1 cellular context compared by ENCODE assay signal in genomic region chr1:3249846-3250501, GRCh38.
TF ChIP-seq lines count a peak whose summit lies in the region.

No MANE protein-coding gene starts in this region.

TF ChIP-seq in HepG2, 621 proteins besides CTCF, POLR2A, EP300 and RAD21 (continued from another document and continues in another):
- TF ChIP-seq, protein P1, sequence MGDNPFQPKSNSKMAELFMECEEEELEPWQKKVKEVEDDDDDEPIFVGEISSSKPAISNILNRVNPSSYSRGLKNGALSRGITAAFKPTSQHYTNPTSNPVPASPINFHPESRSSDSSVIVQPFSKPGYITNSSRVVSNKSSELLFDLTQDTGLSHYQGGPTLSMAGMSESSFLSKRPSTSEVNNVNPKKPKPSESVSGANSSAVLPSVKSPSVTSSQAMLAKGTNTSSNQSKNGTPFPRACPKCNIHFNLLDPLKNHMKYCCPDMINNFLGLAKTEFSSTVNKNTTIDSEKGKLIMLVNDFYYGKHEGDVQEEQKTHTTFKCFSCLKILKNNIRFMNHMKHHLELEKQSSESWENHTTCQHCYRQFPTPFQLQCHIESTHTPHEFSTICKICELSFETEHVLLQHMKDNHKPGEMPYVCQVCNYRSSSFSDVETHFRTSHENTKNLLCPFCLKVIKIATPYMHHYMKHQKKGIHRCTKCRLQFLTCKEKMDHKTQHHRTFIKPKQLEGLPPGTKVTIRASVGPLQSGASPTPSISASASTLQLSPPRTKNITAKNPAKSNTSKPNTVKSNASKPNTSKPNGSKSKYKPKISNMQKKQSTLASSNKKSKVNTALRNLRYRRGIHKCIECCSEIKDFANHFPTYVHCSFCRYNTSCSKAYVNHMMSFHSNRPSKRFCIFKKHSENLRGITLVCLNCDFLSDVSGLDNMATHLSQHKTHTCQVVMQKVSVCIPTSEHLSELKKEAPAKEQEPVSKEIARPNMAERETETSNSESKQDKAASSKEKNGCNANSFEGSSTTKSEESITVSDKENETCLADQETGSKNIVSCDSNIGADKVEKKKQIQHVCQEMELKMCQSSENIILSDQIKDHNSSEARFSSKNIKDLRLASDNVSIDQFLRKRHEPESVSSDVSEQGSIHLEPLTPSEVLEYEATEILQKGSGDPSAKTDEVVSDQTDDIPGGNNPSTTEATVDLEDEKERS (CRISPR knock-in tag; IDR thresholded peaks at IDR 0.05): no peak
- TF ChIP-seq ZMAT5 (CRISPR knock-in tag; IDR thresholded peaks at IDR 0.05; ENCODE audit: borderline replicate concordance, low read depth) (no peak), CCDC6 (CRISPR knock-in tag; IDR thresholded peaks at IDR 0.05) (no peak), ZNF343 (CRISPR knock-in tag; IDR thresholded peaks at IDR 0.05) (no peak), LRRFIP1 (CRISPR knock-in tag; conservative IDR thresholded peaks at IDR 0.05) (no peak), ZNF530 (CRISPR knock-in tag; IDR thresholded peaks at IDR 0.05; ENCODE audit: low read depth) (no peak), MLXIP (CRISPR knock-in tag; IDR thresholded peaks at IDR 0.05; ENCODE audit: borderline replicate concordance) (no peak), PHB2 (IDR thresholded peaks at IDR 0.05; ENCODE audit: partially characterized antibody) (no peak), ZNF839 (CRISPR knock-in tag; IDR thresholded peaks at IDR 0.05; ENCODE audit: borderline replicate concordance) (no peak), ZFP62 (CRISPR knock-in tag; IDR thresholded peaks at IDR 0.05) (no peak), HDAC1 (CRISPR knock-in tag; IDR thresholded peaks at IDR 0.05) (peak; percentile 62), ONECUT2 (CRISPR knock-in tag; IDR thresholded peaks at IDR 0.05) (no peak), ZNF230 (CRISPR knock-in tag; IDR thresholded peaks at IDR 0.05) (no peak), THRA (CRISPR knock-in tag; IDR thresholded peaks at IDR 0.05; ENCODE audit: borderline replicate concordance) (peak; percentile 70; the same call in 1 of the 2 replicates), ZNF296 (CRISPR knock-in tag; conservative IDR thresholded peaks at IDR 0.05) (no peak), ZNF761 (CRISPR knock-in tag; conservative IDR thresholded peaks at IDR 0.05) (no peak), FOSL2 (CRISPR knock-in tag; IDR thresholded peaks at IDR 0.05) (peak; percentile 12; the same call in 1 of the 2 replicates), CREBL2 (CRISPR knock-in tag; IDR thresholded peaks at IDR 0.05; ENCODE audit: borderline replicate concordance) (no peak), DMAP1 (CRISPR knock-in tag; IDR thresholded peaks at IDR 0.05) (no peak; the same call in 1 of the 2 replicates), HOXA7 (CRISPR knock-in tag; IDR thresholded peaks at IDR 0.05) (no peak), YEATS4 (CRISPR knock-in tag; IDR thresholded peaks at IDR 0.05; ENCODE audit: borderline replicate concordance) (peak; percentile 42; the same call in 1 of the 2 replicates), PBX3 (CRISPR knock-in tag; IDR thresholded peaks at IDR 0.05; ENCODE audit: borderline replicate concordance) (no peak), FOXK2 (IDR thresholded peaks at IDR 0.05) (no peak), ARID4A (CRISPR knock-in tag; IDR thresholded peaks at IDR 0.05; ENCODE audit: borderline replicate concordance) (peak; percentile 12; the same call in 1 of the 2 replicates), PAX8 (CRISPR knock-in tag; IDR thresholded peaks at IDR 0.05; ENCODE audit: borderline replicate concordance) (no peak)
- TF ChIP-seq, protein P2, sequence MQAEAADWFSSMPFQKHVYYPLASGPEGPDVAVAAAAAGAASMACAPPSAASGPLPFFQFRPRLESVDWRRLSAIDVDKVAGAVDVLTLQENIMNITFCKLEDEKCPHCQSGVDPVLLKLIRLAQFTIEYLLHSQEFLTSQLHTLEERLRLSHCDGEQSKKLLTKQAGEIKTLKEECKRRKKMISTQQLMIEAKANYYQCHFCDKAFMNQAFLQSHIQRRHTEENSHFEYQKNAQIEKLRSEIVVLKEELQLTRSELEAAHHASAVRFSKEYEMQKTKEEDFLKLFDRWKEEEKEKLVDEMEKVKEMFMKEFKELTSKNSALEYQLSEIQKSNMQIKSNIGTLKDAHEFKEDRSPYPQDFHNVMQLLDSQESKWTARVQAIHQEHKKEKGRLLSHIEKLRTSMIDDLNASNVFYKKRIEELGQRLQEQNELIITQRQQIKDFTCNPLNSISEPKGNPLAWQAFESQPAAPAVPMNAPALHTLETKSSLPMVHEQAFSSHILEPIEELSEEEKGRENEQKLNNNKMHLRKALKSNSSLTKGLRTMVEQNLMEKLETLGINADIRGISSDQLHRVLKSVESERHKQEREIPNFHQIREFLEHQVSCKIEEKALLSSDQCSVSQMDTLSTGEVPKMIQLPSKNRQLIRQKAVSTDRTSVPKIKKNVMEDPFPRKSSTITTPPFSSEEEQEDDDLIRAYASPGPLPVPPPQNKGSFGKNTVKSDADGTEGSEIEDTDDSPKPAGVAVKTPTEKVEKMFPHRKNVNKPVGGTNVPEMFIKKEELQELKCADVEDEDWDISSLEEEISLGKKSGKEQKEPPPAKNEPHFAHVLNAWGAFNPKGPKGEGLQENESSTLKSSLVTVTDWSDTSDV (CRISPR knock-in tag; IDR thresholded peaks at IDR 0.05): no peak
- TF ChIP-seq, protein P3, sequence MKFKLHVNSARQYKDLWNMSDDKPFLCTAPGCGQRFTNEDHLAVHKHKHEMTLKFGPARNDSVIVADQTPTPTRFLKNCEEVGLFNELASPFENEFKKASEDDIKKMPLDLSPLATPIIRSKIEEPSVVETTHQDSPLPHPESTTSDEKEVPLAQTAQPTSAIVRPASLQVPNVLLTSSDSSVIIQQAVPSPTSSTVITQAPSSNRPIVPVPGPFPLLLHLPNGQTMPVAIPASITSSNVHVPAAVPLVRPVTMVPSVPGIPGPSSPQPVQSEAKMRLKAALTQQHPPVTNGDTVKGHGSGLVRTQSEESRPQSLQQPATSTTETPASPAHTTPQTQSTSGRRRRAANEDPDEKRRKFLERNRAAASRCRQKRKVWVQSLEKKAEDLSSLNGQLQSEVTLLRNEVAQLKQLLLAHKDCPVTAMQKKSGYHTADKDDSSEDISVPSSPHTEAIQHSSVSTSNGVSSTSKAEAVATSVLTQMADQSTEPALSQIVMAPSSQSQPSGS (CRISPR knock-in tag; IDR thresholded peaks at IDR 0.05): no peak
- TF ChIP-seq, protein P4, sequence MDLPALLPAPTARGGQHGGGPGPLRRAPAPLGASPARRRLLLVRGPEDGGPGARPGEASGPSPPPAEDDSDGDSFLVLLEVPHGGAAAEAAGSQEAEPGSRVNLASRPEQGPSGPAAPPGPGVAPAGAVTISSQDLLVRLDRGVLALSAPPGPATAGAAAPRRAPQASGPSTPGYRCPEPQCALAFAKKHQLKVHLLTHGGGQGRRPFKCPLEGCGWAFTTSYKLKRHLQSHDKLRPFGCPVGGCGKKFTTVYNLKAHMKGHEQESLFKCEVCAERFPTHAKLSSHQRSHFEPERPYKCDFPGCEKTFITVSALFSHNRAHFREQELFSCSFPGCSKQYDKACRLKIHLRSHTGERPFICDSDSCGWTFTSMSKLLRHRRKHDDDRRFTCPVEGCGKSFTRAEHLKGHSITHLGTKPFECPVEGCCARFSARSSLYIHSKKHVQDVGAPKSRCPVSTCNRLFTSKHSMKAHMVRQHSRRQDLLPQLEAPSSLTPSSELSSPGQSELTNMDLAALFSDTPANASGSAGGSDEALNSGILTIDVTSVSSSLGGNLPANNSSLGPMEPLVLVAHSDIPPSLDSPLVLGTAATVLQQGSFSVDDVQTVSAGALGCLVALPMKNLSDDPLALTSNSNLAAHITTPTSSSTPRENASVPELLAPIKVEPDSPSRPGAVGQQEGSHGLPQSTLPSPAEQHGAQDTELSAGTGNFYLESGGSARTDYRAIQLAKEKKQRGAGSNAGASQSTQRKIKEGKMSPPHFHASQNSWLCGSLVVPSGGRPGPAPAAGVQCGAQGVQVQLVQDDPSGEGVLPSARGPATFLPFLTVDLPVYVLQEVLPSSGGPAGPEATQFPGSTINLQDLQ (CRISPR knock-in tag; IDR thresholded peaks at IDR 0.05): peak; percentile 59; the same call in 1 of the 2 replicates
- TF ChIP-seq, protein P5, sequence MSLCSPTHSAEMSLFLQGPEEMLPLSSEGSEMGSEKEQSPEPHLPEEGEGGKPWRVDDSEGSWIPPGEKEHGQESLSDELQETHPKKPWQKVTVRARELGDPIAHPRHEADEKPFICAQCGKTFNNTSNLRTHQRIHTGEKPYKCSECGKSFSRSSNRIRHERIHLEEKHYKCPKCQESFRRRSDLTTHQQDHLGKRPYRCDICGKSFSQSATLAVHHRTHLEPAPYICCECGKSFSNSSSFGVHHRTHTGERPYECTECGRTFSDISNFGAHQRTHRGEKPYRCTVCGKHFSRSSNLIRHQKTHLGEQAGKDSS (CRISPR knock-in tag; IDR thresholded peaks at IDR 0.05; ENCODE audit: borderline replicate concordance, low read depth): no peak
